18 cellular contexts compared by ENCODE assay signal in genomic region chr4:53730431-53730830, GRCh38.
DNase-seq lines count a peak whose midpoint lies in the region; ATAC-seq, FAIRE-seq and TF ChIP-seq lines count a peak whose summit lies in the region.
"Had no signal": no experiment of that assay in that cellular context is flagged by ENCODE, and none has a peak within 500 bp of the region (broad histone marks: within the 10 kb centered on the region; RNA-seq: fewer than 3 reads in every experiment).

No MANE protein-coding gene starts in this region.

- H3K27me3 ChIP-seq in smooth muscle cell (ENCODE audit: low read depth): no peaks in the 10 kb centered on the region
- H3K27me3 ChIP-seq: BE2C had no signal

- peak overlapping the region; percentile 58 for H3K4me2 ChIP-seq in smooth muscle cell

- H3K4me1 ChIP-seq in smooth muscle cell (ENCODE audit: low read depth): peaks cover 3% of the 10 kb centered on the region
- H3K4me1 ChIP-seq: BE2C had no signal

- no peak overlapping the region for H3K4me3 ChIP-seq in smooth muscle cell

- peak overlapping the region; percentile 8 for H3K27ac ChIP-seq in smooth muscle cell (ENCODE audit: low read depth)
- H3K27ac ChIP-seq: C4-2B, HL-60 had no signal

- 55% methylated on average over 2 of the region's 2 CpGs for WGBS in smooth muscle cell (ENCODE audit: low lambda C conversion rate)

- TF ChIP-seq CTCF in chondrocyte (IDR thresholded peaks at IDR 0.05) (no peak), mesothelial cell of epicardium (IDR thresholded peaks at IDR 0.05; ENCODE audit: unreplicated experiment) (no peak), smooth muscle cell (IDR thresholded peaks at IDR 0.05; ENCODE audit: borderline replicate concordance, insufficient read depth, poor library complexity, severe bottlenecking) (no peak)

- no peak for FAIRE-seq in HTR-8/SVneo (lab: Jason Lieb, UNC)
- FAIRE-seq: GM12892, GM19239 had no signal

- H3K36me3 ChIP-seq in smooth muscle cell (ENCODE audit: low read depth): no peaks in the 10 kb centered on the region
- H3K36me3 ChIP-seq: BE2C had no signal

- no peaks in the 10 kb centered on the region for H3K9me3 ChIP-seq in smooth muscle cell (replicated peaks; ENCODE audit: low read depth)
- H3K9me3 ChIP-seq: BE2C had no signal

- peak overlapping the region; percentile 29 for H2AFZ ChIP-seq in smooth muscle cell (ENCODE audit: low read depth)

- peak overlapping the region; percentile 49 for H3K27ac Mint-ChIP-seq in chondrocyte (ENCODE audit: unreplicated experiment)
- H3K27ac Mint-ChIP-seq in mesothelial cell of epicardium: peak overlapping the region; percentile 70
- H3K27ac Mint-ChIP-seq: CD4-positive, alpha-beta memory T cell; HFFc6 had no signal

- no peaks in the 10 kb centered on the region for H3K27me3 Mint-ChIP-seq in chondrocyte (ENCODE audit: low read depth)
- H3K27me3 Mint-ChIP-seq in mesothelial cell of epicardium (ENCODE audit: low read depth): no peaks in the 10 kb centered on the region
- H3K27me3 Mint-ChIP-seq: CD4-positive, alpha-beta memory T cell had no signal

- peak; percentile 63 for DNase-seq in EH (ENCODE audit: low read depth)
- no peak for DNase-seq in chondrocyte (ENCODE audit: low spot score)
- no peak for DNase-seq in mesothelial cell of epicardium (ENCODE audit: low spot score in 2 of 2, unreplicated experiment in 2 of 2)
- no peak for DNase-seq in smooth muscle cell (lab: John Stamatoyannopoulos, UW; ENCODE audit: unreplicated experiment)
- no peak for DNase-seq in DMS 273 (lab: John Stamatoyannopoulos, UW; ENCODE audit: unreplicated experiment)
- no peak for DNase-seq in HTR-8/SVneo (ENCODE audit: insufficient read length, low spot score)
- DNase-seq: BE2C; CD4-positive, alpha-beta memory T cell; DMS153; DMS79 treated with DMSO at 0.1 percent for 48 hours; GDM1; HCEC 1CT; HFFc6 had no signal

- H3K9ac ChIP-seq in smooth muscle cell (ENCODE audit: low read depth): no peak overlapping the region

- H3K79me2 ChIP-seq in smooth muscle cell (ENCODE audit: low read depth): no peaks in the 10 kb centered on the region

- H3K4me3 Mint-ChIP-seq in chondrocyte (ENCODE audit: unreplicated experiment): no peak overlapping the region
- H3K4me3 Mint-ChIP-seq in mesothelial cell of epicardium: no peak overlapping the region
- H3K4me3 Mint-ChIP-seq: CD4-positive, alpha-beta memory T cell; HFFc6 had no signal

- H3F3A ChIP-seq in smooth muscle cell (ENCODE audit: low read depth): no peaks in the 10 kb centered on the region

- H3K36me3 Mint-ChIP-seq in chondrocyte (ENCODE audit: low read depth): no peaks in the 10 kb centered on the region
- no peaks in the 10 kb centered on the region for H3K36me3 Mint-ChIP-seq in mesothelial cell of epicardium
- H3K36me3 Mint-ChIP-seq: CD4-positive, alpha-beta memory T cell had no signal

- peaks cover 45% of the 10 kb centered on the region for H3K4me1 Mint-ChIP-seq in chondrocyte (ENCODE audit: low read depth)
- peaks cover 17% of the 10 kb centered on the region for H3K4me1 Mint-ChIP-seq in mesothelial cell of epicardium
- H3K4me1 Mint-ChIP-seq: CD4-positive, alpha-beta memory T cell had no signal

- H3K9me3 Mint-ChIP-seq in chondrocyte (ENCODE audit: low read depth) (no peaks in the 10 kb centered on the region), mesothelial cell of epicardium (no peaks in the 10 kb centered on the region)
- H3K9me3 Mint-ChIP-seq: HFFc6 had no signal

- no peaks in the 10 kb centered on the region for H4K20me1 ChIP-seq in smooth muscle cell (ENCODE audit: low read depth)

- no peak for ATAC-seq in GM21786 (IDR thresholded peaks at IDR 0.05; ENCODE audit: unreplicated experiment)
